In genomic region chr17:79282294-79282693, GRCh38 we compare ENCODE assay signal across 20 cellular contexts.
A peak's percentile ranks its signal among the peaks of the same experiment; 100 is the strongest.
DNase-seq lines count a peak whose midpoint lies in the region; ATAC-seq and TF ChIP-seq lines count a peak whose summit lies in the region.
"Had no signal": no experiment of that assay in that cellular context is flagged by ENCODE, and none has a peak within 500 bp of the region (broad histone marks: within the 10 kb centered on the region; RNA-seq: fewer than 3 reads in every experiment).

No MANE protein-coding gene starts in this region.

- ATAC-seq in left lobe of liver = peak; percentile 64
- no peak for ATAC-seq in HG03045 (IDR thresholded peaks at IDR 0.05; ENCODE audit: unreplicated experiment)
- ATAC-seq: CD8-positive, alpha-beta T cell; GM12878 had no signal

- H4K8ac ChIP-seq in neuronal stem cell (ENCODE audit: low read depth, low read length) = no peak overlapping the region

- no peak overlapping the region for H3K4ac ChIP-seq in neuronal stem cell (ENCODE audit: low read length)

- no peak overlapping the region for H4K91ac ChIP-seq in neuronal stem cell (ENCODE audit: low read depth, low read length, poor library complexity)

- no peak overlapping the region for H2BK12ac ChIP-seq in neuronal stem cell (ENCODE audit: low read length)

- no peak overlapping the region for H2AFZ ChIP-seq in neuronal stem cell (ENCODE audit: low read length)

- WGBS in neuronal stem cell (ENCODE audit: extremely low coverage in 2 of 2, insufficient read length in 2 of 2, insufficient replicate concordance in 1 of 2), 2 donors = no CpG with 5 or more reads among the region's 10 CpGs

- H3K14ac ChIP-seq in neuronal stem cell (ENCODE audit: low read length) = no peak overlapping the region

- peak overlapping the region; percentile 28 for H3K4me2 ChIP-seq in BLaER1
- H3K4me2 ChIP-seq in neuronal stem cell (ENCODE audit: insufficient read depth, low read length, poor library complexity, severe bottlenecking) = no peak overlapping the region

- no peak for TF ChIP-seq CTCF in WERI-Rb-1 (IDR thresholded peaks at IDR 0.05; ENCODE audit: low read depth, low read length)

- H3K27ac ChIP-seq in BLaER1 (no peak overlapping the region), neuronal stem cell (replicated peaks; ENCODE audit: low read length) (no peak overlapping the region), WERI-Rb-1 (no peak overlapping the region)
- H3K27ac ChIP-seq: BLaER1 treated with 17β-estradiol and CSF1 and Interleukin-3, amounts not matched to agents 10 nM and 100 nM; C4-2B had no signal

- H3K4me1 ChIP-seq in BLaER1 (peaks cover 16% of the 10 kb centered on the region), neuronal stem cell (ENCODE audit: control insufficient read depth in 2 of 2, insufficient read depth in 1 of 2, low read depth in 1 of 2, low read length in 2 of 2) (peaks cover 0 to 3% of the 10 kb centered on the region in 2 donors)
- H3K4me1 ChIP-seq: BE2C, Caco-2 had no signal

- H3K9me3 ChIP-seq in BLaER1 = no peaks in the 10 kb centered on the region
- H3K9me3 ChIP-seq in neuronal stem cell (replicated peaks in 1 of 2; ENCODE audit: control insufficient read depth in 2 of 2, insufficient read depth in 1 of 2, low read depth in 1 of 2, low read length in 2 of 2) = no peaks in the 10 kb centered on the region
- H3K9me3 ChIP-seq in WERI-Rb-1 (ENCODE audit: severe bottlenecking) = no peaks in the 10 kb centered on the region
- H3K9me3 ChIP-seq: BE2C; BLaER1 treated with 17β-estradiol and CSF1 and Interleukin-3, amounts not matched to agents 10 nM and 100 nM; Caco-2 had no signal

- peak overlapping the region; percentile 67 for H3K18ac ChIP-seq in neuronal stem cell (ENCODE audit: low read length)

- H3K79me1 ChIP-seq in neuronal stem cell (ENCODE audit: low read depth, low read length) = no peaks in the 10 kb centered on the region

- H4K20me1 ChIP-seq in BLaER1 = no peaks in the 10 kb centered on the region

- no peak overlapping the region for H2BK5ac ChIP-seq in neuronal stem cell (ENCODE audit: low read length)

- H3K27me3 ChIP-seq in BLaER1 = no peaks in the 10 kb centered on the region
- peaks cover 0 to 26% (median 0%) of the 10 kb centered on the region in 3 experiments for H3K27me3 ChIP-seq in neuronal stem cell (ENCODE audit: control insufficient read depth in 3 of 3, insufficient read depth in 3 of 3, low read depth in 1 of 3, low read length in 3 of 3)
- no peaks in the 10 kb centered on the region for H3K27me3 ChIP-seq in WERI-Rb-1 (ENCODE audit: insufficient read depth, low read depth, severe bottlenecking)

- H2BK15ac ChIP-seq in neuronal stem cell (ENCODE audit: low read length) = no peak overlapping the region

- H3K9ac ChIP-seq in BLaER1 = no peak overlapping the region
- no peak overlapping the region for H3K9ac ChIP-seq in neuronal stem cell (ENCODE audit: low read depth, low read length, poor library complexity)
- H3K9ac ChIP-seq: BLaER1 treated with 17β-estradiol and CSF1 and Interleukin-3, amounts not matched to agents 10 nM and 100 nM had no signal

- H3K23ac ChIP-seq in neuronal stem cell (ENCODE audit: low read depth, low read length, poor library complexity) = peak overlapping the region; percentile 39

- DNase-seq in left lobe of liver (ENCODE audit: low spot score) (no peak), neuronal stem cell (ENCODE audit: low spot score) (no peak), WERI-Rb-1 (no peak), SHP77 treated with DMSO at 0.1 percent for 48 hours (lab: John Stamatoyannopoulos, UW) (no peak)
- DNase-seq: 8988T; ACHN; BE2C; Caco-2; Calu3; CD4-positive, alpha-beta T cell; CD8-positive, alpha-beta T cell; DMS79; DND-41; EL; GDM1 had no signal

- H3K4me3 ChIP-seq in BLaER1 = no peak overlapping the region
- no peak overlapping the region for H3K4me3 ChIP-seq in neuronal stem cell (ENCODE audit: low read length in 2 of 2)
- H3K4me3 ChIP-seq in WERI-Rb-1 (ENCODE audit: low read depth, low read length) = no peak overlapping the region
- H3K4me3 ChIP-seq: BLaER1 treated with 17β-estradiol and CSF1 and Interleukin-3, amounts not matched to agents 10 nM and 100 nM; GM12878 had no signal

- H3K36me3 ChIP-seq in BLaER1 (no peaks in the 10 kb centered on the region), neuronal stem cell (replicated peaks in 1 of 2; ENCODE audit: control insufficient read depth in 2 of 2, insufficient read depth in 2 of 2, low read length in 2 of 2) (no peaks in the 10 kb centered on the region), WERI-Rb-1 (0 out of 2 replicates have a peak, but pooled peaks cover 3% of the 10 kb centered on the region)
- H3K36me3 ChIP-seq: BE2C; BLaER1 treated with 17β-estradiol and CSF1 and Interleukin-3, amounts not matched to agents 10 nM and 100 nM had no signal

- no peak overlapping the region for H2AK5ac ChIP-seq in neuronal stem cell (ENCODE audit: low read depth, low read length)

- H2BK120ac ChIP-seq in neuronal stem cell (ENCODE audit: low read depth, low read length) = peak overlapping the region; percentile 19
